ENCODE assay signal across 11 cellular contexts in the genomic region with DNA sequence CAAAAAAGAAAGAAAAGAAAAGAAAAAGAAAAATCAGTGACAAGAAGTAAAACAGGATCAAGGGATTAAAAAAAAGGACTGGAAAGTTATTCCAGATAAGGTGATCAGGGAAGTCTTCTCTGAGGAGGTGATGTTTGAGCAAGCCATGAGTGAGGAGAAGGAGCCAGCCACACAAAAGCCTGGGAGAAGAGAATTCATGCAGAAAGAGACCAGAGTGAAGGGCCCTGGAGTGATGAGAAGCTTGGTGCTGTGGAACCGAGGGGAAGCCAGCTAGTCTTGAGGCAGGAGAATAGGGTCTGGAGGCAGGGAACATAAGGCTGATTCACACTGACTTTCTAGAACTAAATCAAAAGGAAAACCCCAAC. TPM values are rescaled to one million over a fixed set of nuclear protein-coding genes. Genes with fewer than 3 reads are reported as not detected.
DNase-seq lines count a peak whose midpoint lies in the region; ATAC-seq and TF ChIP-seq lines count a peak whose summit lies in the region.
"Had no signal": no experiment of that assay in that cellular context is flagged by ENCODE, and none has a peak within 500 bp of the region (broad histone marks: within the 10 kb centered on the region; RNA-seq: fewer than 3 reads in every experiment).

No MANE protein-coding gene starts in this region.

- intact Hi-C loops in activated CD4-positive, alpha-beta T cell treated with anti-CD3 and anti-CD28 coated beads, Interleukin-2, amount 10 ng/mL, durations not matched to agents 24 days and 14 days (cut with micrococcal nuclease) = no loop called here

- no peak overlapping the region for H3T11ph ChIP-seq in H9 (ENCODE audit: low read length)

- WGBS in H9 (ENCODE audit: extremely low coverage, insufficient read length, low lambda C conversion rate) = no CpG with 5 or more reads among the region's 1 CpG
- 27 to 85% methylated on average over 1 of the region's 1 CpG for whole genome bisulfite sequencing in gastroesophageal sphincter (ENCODE audit: low coverage in 1 of 2), 2 donors

- no peak overlapping the region for H2AK5ac ChIP-seq in H9 (ENCODE audit: insufficient read length, low read length)

- H4K8ac ChIP-seq in H9 (replicated peaks; ENCODE audit: insufficient read length, low read depth, low read length) = no peak overlapping the region

- no peak overlapping the region for H2BK20ac ChIP-seq in H9 (ENCODE audit: low read depth, low read length, poor library complexity, severe bottlenecking)

- H3K36me3 Mint-ChIP-seq in H9 (ENCODE audit: insufficient read depth in 1 of 3, low read depth in 3 of 3) = peaks cover 0 to 4% (median 3%) of the 10 kb centered on the region in 3 experiments; a peak in 4 of 7 replicates
- H3K36me3 Mint-ChIP-seq in activated CD4-positive, alpha-beta T cell treated with anti-CD3 and anti-CD28 coated beads, Interleukin-2, amount 10 ng/mL, durations not matched to agents 24 days and 14 days (ENCODE audit: low read depth) = peaks cover 3% of the 10 kb centered on the region

- H3K36me3 ChIP-seq in gastroesophageal sphincter (no peaks in the 10 kb centered on the region), stomach smooth muscle (ENCODE audit: control insufficient read depth in 2 of 2, insufficient read depth in 2 of 2, low read length in 2 of 2) (no peaks in the 10 kb centered on the region)
- H3K36me3 ChIP-seq: cardiac muscle cell had no signal

- no peaks in the 10 kb centered on the region for H3K9me3 ChIP-seq in H9 (ENCODE audit: control insufficient read depth, low read depth, low read length)
- H3K9me3 ChIP-seq in gastroesophageal sphincter = peaks cover 0 to 7% (median 0%) of the 10 kb centered on the region in 3 donors
- peaks cover 0 to 8% of the 10 kb centered on the region in 2 donors for H3K9me3 ChIP-seq in stomach smooth muscle (ENCODE audit: control insufficient read depth in 2 of 2, low read length in 2 of 2)

- no peak overlapping the region for H2BK5ac ChIP-seq in H9 (ENCODE audit: insufficient read length, low read length)

- H3K4me3 Mint-ChIP-seq in H9 = peak overlapping the region in 1 of 2 experiments; percentile 5; a peak in 2 of 5 replicates
- no peak overlapping the region for H3K4me3 Mint-ChIP-seq in activated CD4-positive, alpha-beta T cell treated with anti-CD3 and anti-CD28 coated beads, Interleukin-2, amount 10 ng/mL, durations not matched to agents 24 days and 14 days

- no peak overlapping the region for H2AFZ ChIP-seq in H9 (ENCODE audit: low read length)

- ATAC-seq in SK-N-SH treated with all-trans-retinoic acid at 6 μM for 48 hours (peak; percentile 2; the same call in 2 of the 3 replicates), gastroesophageal sphincter (no peak), HG03354 (IDR thresholded peaks at IDR 0.05; ENCODE audit: poor library complexity, severe bottlenecking, unreplicated experiment) (no peak), GM19467 (IDR thresholded peaks at IDR 0.05; ENCODE audit: unreplicated experiment) (no peak)

- H3K23ac ChIP-seq in H9 (ENCODE audit: insufficient read length, low read depth, low read length) = no peak overlapping the region

- no peak overlapping the region for H3K14ac ChIP-seq in H9 (ENCODE audit: insufficient read depth, low read length)

- no peak overlapping the region for H2BK15ac ChIP-seq in H9 (ENCODE audit: low read depth, low read length)

- TF ChIP-seq POLR2A in gastroesophageal sphincter (IDR thresholded peaks at IDR 0.05) = no peak

- peaks cover 4% of the 10 kb centered on the region for H3K27me3 Mint-ChIP-seq in H9 (ENCODE audit: low read depth)
- H3K27me3 Mint-ChIP-seq in activated CD4-positive, alpha-beta T cell treated with anti-CD3 and anti-CD28 coated beads, Interleukin-2, amount 10 ng/mL, durations not matched to agents 24 days and 14 days = peaks cover 7% of the 10 kb centered on the region

- DNase-seq in H9 = no peak
- no peak for DNase-seq in kidney tubule cell (ENCODE audit: low spot score)
- DNase-seq in activated CD4-positive, alpha-beta T cell treated with anti-CD3 and anti-CD28 coated beads, Interleukin-2, amount 10 ng/mL, durations not matched to agents 24 days and 14 days = no peak
- DNase-seq: GF-D8, Right ventricle myocardium superior had no signal

- H3K4me3 ChIP-seq in gastroesophageal sphincter (peak overlapping the region in 1 of 2 donors; percentile 37), stomach smooth muscle (ENCODE audit: low read length in 2 of 2) (peak overlapping the region; percentile 60 to 70)
- H3K4me3 ChIP-seq: cardiac muscle cell had no signal

- no peak for TF ChIP-seq EP300 in gastroesophageal sphincter (IDR thresholded peaks at IDR 0.05)

- no peaks in the 10 kb centered on the region for H4K20me1 ChIP-seq in H9 (ENCODE audit: control insufficient read depth, insufficient read depth, insufficient read length)

- H3K4me2 ChIP-seq in H9 (ENCODE audit: insufficient read depth, insufficient read length, low read length) = peak overlapping the region; percentile 14

- no peak overlapping the region for H2BK12ac ChIP-seq in H9 (ENCODE audit: insufficient read length, low read depth, low read length)

- no peak overlapping the region for H4K91ac ChIP-seq in H9 (ENCODE audit: insufficient read length, low read depth, low read length)

- peaks cover 10% of the 10 kb centered on the region in 2 experiments for H3K9me3 Mint-ChIP-seq in H9
- H3K9me3 Mint-ChIP-seq in activated CD4-positive, alpha-beta T cell treated with anti-CD3 and anti-CD28 coated beads, Interleukin-2, amount 10 ng/mL, durations not matched to agents 24 days and 14 days = no peaks in the 10 kb centered on the region

- H3K27me3 ChIP-seq in H9 (ENCODE audit: insufficient read depth, low read length) (no peaks in the 10 kb centered on the region), gastroesophageal sphincter (no peaks in the 10 kb centered on the region), stomach smooth muscle (ENCODE audit: control insufficient read depth in 1 of 2, insufficient read depth in 2 of 2, low read length in 2 of 2) (no peaks in the 10 kb centered on the region)
- H3K27me3 ChIP-seq: cardiac muscle cell had no signal

- H2BK120ac ChIP-seq in H9 (ENCODE audit: low read depth, low read length, poor library complexity, severe bottlenecking) = no peak overlapping the region

- H3K56ac ChIP-seq in H9 (ENCODE audit: insufficient read length, low read depth, low read length) = no peak overlapping the region

- peaks cover 7% of the 10 kb centered on the region for H3K23me2 ChIP-seq in H9 (ENCODE audit: insufficient read length, low read depth, low read length, poor library complexity, severe bottlenecking)

- peaks cover 7% of the 10 kb centered on the region; the same call in 1 of the 2 replicates for H3K79me2 ChIP-seq in H9 (ENCODE audit: insufficient read depth, low read length)

- H3K27ac Mint-ChIP-seq in H9 = peak overlapping the region in 2 of 3 experiments; percentile 16 to 39; a peak in 4 of 7 replicates
- no peak overlapping the region for H3K27ac Mint-ChIP-seq in activated CD4-positive, alpha-beta T cell treated with anti-CD3 and anti-CD28 coated beads, Interleukin-2, amount 10 ng/mL, durations not matched to agents 24 days and 14 days

- H3K4me1 ChIP-seq in H9 (ENCODE audit: insufficient read depth, low read length) = no peaks in the 10 kb centered on the region; the same call in 1 of the 2 replicates
- peaks cover 2 to 31% (median 10%) of the 10 kb centered on the region in 3 donors for H3K4me1 ChIP-seq in gastroesophageal sphincter
- H3K4me1 ChIP-seq in stomach smooth muscle (ENCODE audit: control insufficient read depth, insufficient read depth, low read length) = peaks cover 17% of the 10 kb centered on the region

- H4K5ac ChIP-seq in H9 (ENCODE audit: insufficient read length, low read depth, low read length) = no peak overlapping the region

- no peaks in the 10 kb centered on the region for H3K79me1 ChIP-seq in H9 (ENCODE audit: insufficient read depth, low read depth, low read length, poor library complexity, severe bottlenecking)

- no peak overlapping the region for H3K27ac ChIP-seq in H9 (ENCODE audit: insufficient read length, low read depth, low read length)
- H3K27ac ChIP-seq in gastroesophageal sphincter = peak overlapping the region; percentile 12 to 82 (median 59)
- no peak overlapping the region for H3K27ac ChIP-seq in stomach smooth muscle (ENCODE audit: low read length)

- peaks cover 26 to 42% of the 10 kb centered on the region in 2 experiments for H3K4me1 Mint-ChIP-seq in H9
- H3K4me1 Mint-ChIP-seq in activated CD4-positive, alpha-beta T cell treated with anti-CD3 and anti-CD28 coated beads, Interleukin-2, amount 10 ng/mL, durations not matched to agents 24 days and 14 days = peaks cover 25% of the 10 kb centered on the region

- no peak overlapping the region for H3K4ac ChIP-seq in H9 (ENCODE audit: low read depth, low read length)

- H3K9ac ChIP-seq in H9 (ENCODE audit: extremely low read depth, insufficient read length, low read length) (no peak overlapping the region), stomach smooth muscle (ENCODE audit: low read length in 2 of 2) (peak overlapping the region in 1 of 2 donors; percentile 2)

- H3K18ac ChIP-seq in H9 (ENCODE audit: insufficient read length, low read depth, low read length) = no peak overlapping the region

- TF ChIP-seq CTCF in H9 (conservative IDR thresholded peaks at IDR 0.05) (no peak), gastroesophageal sphincter (IDR thresholded peaks at IDR 0.05) (no peak)

TF ChIP-seq in SK-N-SH treated with all-trans-retinoic acid at 6 μM for 48 hours, 23 proteins besides CTCF, POLR2A, EP300 and RAD21 (continues in another document):
- TF ChIP-seq PPARA (CRISPR knock-in tag; IDR thresholded peaks at IDR 0.05; ENCODE audit: borderline replicate concordance) = no peak
- TF ChIP-seq GLIS3 (CRISPR knock-in tag; IDR thresholded peaks at IDR 0.05) = no peak
- TF ChIP-seq ZNF70 (CRISPR knock-in tag; IDR thresholded peaks at IDR 0.05) = no peak

RNA-seq across cellular contexts. Expression of gene EXOSC2, which starts 4.0 kb away (rescaled TPM):
- 92.0 and 94.5 TPM in 2 replicates for total RNA-seq in H9 (2021)
- 10 to 100 TPM; 15.9 to 32.3 (median 26.8) TPM for total RNA-seq in gastroesophageal sphincter
- 109 and 110 TPM in 2 replicates for total RNA-seq in activated CD4-positive, alpha-beta T cell treated with anti-CD3 and anti-CD28 coated beads, Interleukin-2, amount 10 ng/mL, durations not matched to agents 24 days and 14 days

RNA-seq across cellular contexts. Expression of gene PRDM12, which starts 25.2 kb away (rescaled TPM):
- total RNA-seq in H9 (2021) (not detected in 2 replicates), gastroesophageal sphincter (not detected)
- total RNA-seq in activated CD4-positive, alpha-beta T cell treated with anti-CD3 and anti-CD28 coated beads, Interleukin-2, amount 10 ng/mL, durations not matched to agents 24 days and 14 days = 0.21 and 0.28 TPM in 2 replicates
- total RNA-seq: Right ventricle myocardium superior had no signal

Comparison
In these comparisons a context has a peak if more than half of its experiments do, and no peak if none do; other contexts are left out.
1. H3K27ac ChIP-seq: peak in gastroesophageal sphincter (4 of 4); none in H9 (single experiment) and stomach smooth muscle (single experiment).